Comparison of ENCODE assay signal across 1 cellular context in genomic region chr1:202046748-202047708, GRCh38.
TF ChIP-seq lines count a peak whose summit lies in the region.

No MANE protein-coding gene starts in this region.

TF ChIP-seq in A549, 52 proteins besides CTCF, POLR2A, EP300 and RAD21 (continued from another document):
- TF ChIP-seq REST (IDR thresholded peaks at IDR 0.05): no peak
- TF ChIP-seq CBX8 (IDR thresholded peaks at IDR 0.05): no peak
- TF ChIP-seq PBX3 (IDR thresholded peaks at IDR 0.05): no peak
- peak; percentile 87 for TF ChIP-seq HOXA7 (CRISPR knock-in tag; IDR thresholded peaks at IDR 0.05)
- no peak for TF ChIP-seq ESRRA (IDR thresholded peaks at IDR 0.05; ENCODE audit: borderline replicate concordance, low read length)
- TF ChIP-seq NPAS2 (CRISPR knock-in tag; IDR thresholded peaks at IDR 0.05; ENCODE audit: borderline replicate concordance): no peak
- TF ChIP-seq USF2 (IDR thresholded peaks at IDR 0.05): no peak
- TF ChIP-seq BCL3 (IDR thresholded peaks at IDR 0.05): peak; percentile 74; the same call in 1 of the 3 replicates
- peak; percentile 88 for TF ChIP-seq HOXB5 (CRISPR knock-in tag; IDR thresholded peaks at IDR 0.05)
- no peak for TF ChIP-seq HDAC2 (IDR thresholded peaks at IDR 0.05)
- TF ChIP-seq RCOR1 (IDR thresholded peaks at IDR 0.05; ENCODE audit: low read depth, low read length): no peak
- TF ChIP-seq POLR2AphosphoS2 (conservative IDR thresholded peaks at IDR 0.05; ENCODE audit: low read length): no peak
- peak; percentile 72; the same call in 1 of the 2 replicates for TF ChIP-seq FOSB (CRISPR knock-in tag; IDR thresholded peaks at IDR 0.05)
- TF ChIP-seq ZC3H11A (IDR thresholded peaks at IDR 0.05): no peak
- no peak for TF ChIP-seq SREBF2 (IDR thresholded peaks at IDR 0.05)
- no peak for TF ChIP-seq KDM5A (IDR thresholded peaks at IDR 0.05)
- no peak; the same call in 1 of the 2 replicates for TF ChIP-seq ATOH8 (CRISPR knock-in tag; IDR thresholded peaks at IDR 0.05; ENCODE audit: low read depth)
- peak; percentile 72 for TF ChIP-seq JUNB (IDR thresholded peaks at IDR 0.05)
- TF ChIP-seq EHMT2 (IDR thresholded peaks at IDR 0.05; ENCODE audit: low read depth): no peak
